ENCODE assay signal across 1 cellular context in genomic region chr16:75415169-75415908, GRCh38.
TF ChIP-seq lines count a peak whose summit lies in the region.

No MANE protein-coding gene starts in this region.

TF ChIP-seq in GM12878, 131 proteins besides CTCF, POLR2A, EP300 and RAD21:
- no peak for TF ChIP-seq MYC (IDR thresholded peaks at IDR 0.05; ENCODE audit: insufficient read depth, insufficient read length, insufficient replicate concordance, low read length, severe bottlenecking)
- TF ChIP-seq RUNX3 (IDR thresholded peaks at IDR 0.05; ENCODE audit: low read length): 0 out of 2 replicates have a peak, but pooled peaks have one; percentile 9
